Comparison of ENCODE assay signal across 26 cellular contexts in the genomic region with DNA sequence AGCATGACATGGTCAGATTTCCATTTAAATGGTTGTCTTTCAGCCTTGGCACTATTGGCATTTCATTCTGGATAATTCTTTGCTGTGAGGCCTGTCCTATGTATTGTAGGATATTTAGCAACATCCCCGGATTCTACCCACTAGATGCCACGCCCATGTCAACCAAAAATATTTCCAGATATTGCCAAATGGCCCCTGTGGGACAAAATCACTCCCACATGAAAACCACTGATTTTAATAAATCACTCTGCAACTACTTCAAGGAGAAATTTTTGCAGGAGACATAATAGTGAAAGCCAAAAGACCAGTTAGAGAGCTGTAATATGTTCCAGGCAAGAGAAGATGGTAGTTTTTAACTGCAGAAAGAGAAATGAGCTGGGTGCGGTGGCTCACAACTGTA. TPM values are rescaled to one million over a fixed set of nuclear protein-coding genes. Genes with fewer than 3 reads are reported as not detected.
"Had no signal": no experiment of that assay in that cellular context is flagged by ENCODE, and none has a peak within 500 bp of the region (broad histone marks: within the 10 kb centered on the region; RNA-seq: fewer than 3 reads in every experiment).

No MANE protein-coding gene starts in this region.

- H3K9me3 ChIP-seq: adrenal gland, body of pancreas, gastroesophageal sphincter, heart left ventricle, prostate gland, right atrium auricular region, stomach, testis had no signal

- H3K27me3 ChIP-seq: adrenal gland, body of pancreas, gastroesophageal sphincter, heart left ventricle, right atrium auricular region, stomach, testis had no signal

- H3K4me3 ChIP-seq: adrenal gland, body of pancreas, dorsolateral prefrontal cortex, gastroesophageal sphincter, heart left ventricle, lung, prostate gland, right atrium auricular region, smooth muscle cell, stomach, testis had no signal

- H3K9me3 Mint-ChIP-seq: activated CD4-positive, alpha-beta memory T cell treated with anti-CD3 and anti-CD28 coated beads, Interleukin-2, amount 10 ng/mL, durations not matched to agents 7 days and 5 days; activated naive CD4-positive, alpha-beta T cell treated with anti-CD3 and anti-CD28 coated beads, Interleukin-2, amount 10 ng/mL, durations not matched to agents 7 days and 5 days; type B pancreatic cell had no signal

- H3K4me2 ChIP-seq: smooth muscle cell had no signal

- DNase-seq: activated CD4-positive, alpha-beta memory T cell treated with anti-CD3 and anti-CD28 coated beads, Interleukin-2, amount 10 ng/mL, durations not matched to agents 7 days and 5 days; activated CD4-positive, alpha-beta T cell treated with anti-CD3 and anti-CD28 coated beads for 48 hours; activated CD4-positive, CD25-positive, alpha-beta regulatory T cell; activated CD8-positive, alpha-beta memory T cell treated with anti-CD3 and anti-CD28 coated beads, Interleukin-2, amount 10 ng/mL, durations not matched to agents 7 days and 5 days; activated naive CD4-positive, alpha-beta T cell treated with anti-CD3 and anti-CD28 coated beads, Interleukin-2, amount 10 ng/mL, durations not matched to agents 7 days and 5 days; adrenal gland; body of pancreas; dorsolateral prefrontal cortex; heart left ventricle; kidney; midbrain; stimulated activated CD4-positive, alpha-beta T cell treated with anti-CD3 and anti-CD28 coated beads, Interleukin-4, amount 100 ng/mL, for 24 hours; stomach; T-cell; T-helper 9 cell; testis had no signal

- H3K27me3 Mint-ChIP-seq: activated CD4-positive, alpha-beta memory T cell treated with anti-CD3 and anti-CD28 coated beads, Interleukin-2, amount 10 ng/mL, durations not matched to agents 7 days and 5 days; activated CD8-positive, alpha-beta memory T cell treated with anti-CD3 and anti-CD28 coated beads, Interleukin-2, amount 10 ng/mL, durations not matched to agents 7 days and 5 days; activated naive CD4-positive, alpha-beta T cell treated with anti-CD3 and anti-CD28 coated beads, Interleukin-2, amount 10 ng/mL, durations not matched to agents 7 days and 5 days; T-cell had no signal

- H3K4me1 Mint-ChIP-seq: activated CD4-positive, alpha-beta memory T cell treated with anti-CD3 and anti-CD28 coated beads, Interleukin-2, amount 10 ng/mL, durations not matched to agents 7 days and 5 days; activated CD8-positive, alpha-beta memory T cell treated with anti-CD3 and anti-CD28 coated beads, Interleukin-2, amount 10 ng/mL, durations not matched to agents 7 days and 5 days; activated naive CD4-positive, alpha-beta T cell treated with anti-CD3 and anti-CD28 coated beads, Interleukin-2, amount 10 ng/mL, durations not matched to agents 7 days and 5 days; activated T-helper 17 cell treated with anti-CD3 and anti-CD28 coated beads, Interleukin-2, amount 50 U/mL, for 72 hours; stimulated activated effector memory CD8-positive, alpha-beta T cell treated with anti-CD3 and anti-CD28 coated beads, Interleukin-12 subunit alpha, Interleukin-12 subunit beta, amount 100 ng/mL, for 72 hours; T-cell had no signal

- H3K36me3 Mint-ChIP-seq: activated CD8-positive, alpha-beta memory T cell treated with anti-CD3 and anti-CD28 coated beads, Interleukin-2, amount 10 ng/mL, durations not matched to agents 7 days and 5 days; activated naive CD4-positive, alpha-beta T cell treated with anti-CD3 and anti-CD28 coated beads, Interleukin-2, amount 10 ng/mL, durations not matched to agents 7 days and 5 days; stimulated activated effector memory CD8-positive, alpha-beta T cell treated with anti-CD3 and anti-CD28 coated beads, Interleukin-12 subunit alpha, Interleukin-12 subunit beta, amount 100 ng/mL, for 72 hours; T-cell; type B pancreatic cell had no signal

- H3K4me1 ChIP-seq: adrenal gland, body of pancreas, gastroesophageal sphincter, heart left ventricle, prostate gland, right atrium auricular region, stomach, testis had no signal

- H3K36me3 ChIP-seq: adrenal gland, gastroesophageal sphincter, heart left ventricle, prostate gland, right atrium auricular region, stomach had no signal

- H3K27ac ChIP-seq: adrenal gland, body of pancreas, dorsolateral prefrontal cortex, epithelial cell of prostate, gastroesophageal sphincter, heart left ventricle, prostate gland, right atrium auricular region, stomach, testis had no signal

- ATAC-seq: activated CD8-positive, alpha-beta memory T cell treated with anti-CD3 and anti-CD28 coated beads, Interleukin-2, amount 10 ng/mL, durations not matched to agents 7 days and 5 days; activated T-helper 17 cell treated with anti-CD3 and anti-CD28 coated beads, Interleukin-2, amount 50 U/mL, for 72 hours; body of pancreas; gastroesophageal sphincter; heart left ventricle; left lobe of liver; stimulated activated effector memory CD8-positive, alpha-beta T cell treated with anti-CD3 and anti-CD28 coated beads, Interleukin-12 subunit alpha, Interleukin-12 subunit beta, amount 100 ng/mL, for 72 hours; T-cell had no signal

- H3K4me3 Mint-ChIP-seq: activated CD4-positive, alpha-beta memory T cell treated with anti-CD3 and anti-CD28 coated beads, Interleukin-2, amount 10 ng/mL, durations not matched to agents 7 days and 5 days; activated CD8-positive, alpha-beta memory T cell treated with anti-CD3 and anti-CD28 coated beads, Interleukin-2, amount 10 ng/mL, durations not matched to agents 7 days and 5 days; activated naive CD4-positive, alpha-beta T cell treated with anti-CD3 and anti-CD28 coated beads, Interleukin-2, amount 10 ng/mL, durations not matched to agents 7 days and 5 days; activated T-helper 17 cell treated with anti-CD3 and anti-CD28 coated beads, Interleukin-2, amount 50 U/mL, for 72 hours; stimulated activated effector memory CD8-positive, alpha-beta T cell treated with anti-CD3 and anti-CD28 coated beads, Interleukin-12 subunit alpha, Interleukin-12 subunit beta, amount 100 ng/mL, for 72 hours; T-cell; type B pancreatic cell had no signal

- H3K27ac Mint-ChIP-seq: activated CD4-positive, alpha-beta memory T cell treated with anti-CD3 and anti-CD28 coated beads, Interleukin-2, amount 10 ng/mL, durations not matched to agents 7 days and 5 days; activated CD8-positive, alpha-beta memory T cell treated with anti-CD3 and anti-CD28 coated beads, Interleukin-2, amount 10 ng/mL, durations not matched to agents 7 days and 5 days; activated naive CD4-positive, alpha-beta T cell treated with anti-CD3 and anti-CD28 coated beads, Interleukin-2, amount 10 ng/mL, durations not matched to agents 7 days and 5 days; activated T-helper 17 cell treated with anti-CD3 and anti-CD28 coated beads, Interleukin-2, amount 50 U/mL, for 72 hours; stimulated activated effector memory CD8-positive, alpha-beta T cell treated with anti-CD3 and anti-CD28 coated beads, Interleukin-12 subunit alpha, Interleukin-12 subunit beta, amount 100 ng/mL, for 72 hours; T-cell; type B pancreatic cell had no signal

RNA-seq across cellular contexts. Expression of a gene that starts 55.9 kb away (rescaled TPM):
- total RNA-seq: activated CD4-positive, alpha-beta memory T cell treated with anti-CD3 and anti-CD28 coated beads, Interleukin-2, amount 10 ng/mL, durations not matched to agents 7 days and 5 days; activated CD8-positive, alpha-beta memory T cell treated with anti-CD3 and anti-CD28 coated beads, Interleukin-2, amount 10 ng/mL, durations not matched to agents 7 days and 5 days; activated T-helper 17 cell treated with anti-CD3 and anti-CD28 coated beads, Interleukin-2, amount 50 U/mL, for 72 hours; T-cell had no signal
